ENCODE assay signal across 20 cellular contexts in the genomic region with DNA sequence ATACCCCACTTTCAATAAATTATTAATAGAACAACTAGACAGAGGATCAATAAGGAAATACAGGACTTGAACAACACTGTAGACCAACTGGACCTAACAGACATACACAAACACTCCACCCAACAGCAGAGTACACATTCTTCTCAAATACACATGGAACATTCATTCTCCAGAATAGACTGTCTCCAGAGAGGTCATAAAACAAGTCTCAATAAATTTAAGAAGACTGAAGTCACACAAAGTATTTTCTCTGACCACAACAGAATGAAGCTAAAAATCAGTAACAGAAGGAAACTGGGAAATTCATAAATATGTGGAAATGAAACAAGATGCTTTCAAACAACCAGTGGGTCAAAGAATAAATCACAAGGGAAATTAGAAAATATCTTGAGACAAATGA.
A peak's percentile ranks its signal among the peaks of the same experiment; 100 is the strongest.
DNase-seq lines count a peak whose midpoint lies in the region; ATAC-seq and TF ChIP-seq lines count a peak whose summit lies in the region.
"Had no signal": no experiment of that assay in that cellular context is flagged by ENCODE, and none has a peak within 500 bp of the region (broad histone marks: within the 10 kb centered on the region; RNA-seq: fewer than 3 reads in every experiment).

No MANE protein-coding gene starts in this region.

- H3K4me1 ChIP-seq in colonic mucosa (peaks cover 5% of the 10 kb centered on the region), suprapubic skin (peaks cover 31% of the 10 kb centered on the region)
- H3K4me1 ChIP-seq: parathyroid adenoma had no signal

- H3K27me3 ChIP-seq in colonic mucosa = no peaks in the 10 kb centered on the region
- H3K27me3 ChIP-seq in suprapubic skin = no peaks in the 10 kb centered on the region
- H3K27me3 ChIP-seq: MG63 had no signal

- no peak for DNase-seq in activated CD8-positive, alpha-beta T cell treated with anti-CD3 and anti-CD28 coated beads for 36 hours
- no peak for DNase-seq in activated CD8-positive, alpha-beta T cell treated with anti-CD3 and anti-CD28 coated beads, Interleukin-2, amount 10 ng/mL, durations not matched to agents 7 days and 5 days
- DNase-seq in colonic mucosa = no peak
- peak; percentile 14 for DNase-seq in myocyte (ENCODE audit: low read depth)
- no peak for DNase-seq in suprapubic skin (ENCODE audit: low spot score in 2 of 2)
- DNase-seq in NOMO-1 treated with dmso at 0.1 percent for 144 hours (lab: John Stamatoyannopoulos, UW; ENCODE audit: unreplicated experiment) = no peak
- no peak for DNase-seq in D341Med (ENCODE audit: low spot score)
- DNase-seq: 8988T; activated CD4-positive, alpha-beta T cell treated with anti-CD3 and anti-CD28 coated beads for 36 hours; aorta; C1 segment of cervical spinal cord; GM23248; left ventricle myocardium superior; MG63; NCI-H446; NK-92 treated with Interleukin-12 subunit alpha and Interleukin-12 subunit beta, amount 100 ng/mL, for 24 hours; stimulated activated CD8-positive, alpha-beta memory T cell treated with anti-CD3 and anti-CD28 coated beads, Interleukin-4, amount 100 ng/mL, for 48 hours had no signal

- no peak for TF ChIP-seq CTCF in activated CD8-positive, alpha-beta T cell treated with anti-CD3 and anti-CD28 coated beads for 36 hours (IDR thresholded peaks at IDR 0.05)
- no peak for TF ChIP-seq CTCF in colonic mucosa (IDR thresholded peaks at IDR 0.05)
- no peak for TF ChIP-seq CTCF in suprapubic skin (IDR thresholded peaks at IDR 0.05)

- peaks cover 29% of the 10 kb centered on the region for H3K36me3 Mint-ChIP-seq in activated CD8-positive, alpha-beta T cell treated with anti-CD3 and anti-CD28 coated beads for 36 hours (ENCODE audit: low read depth)
- peaks cover 28% of the 10 kb centered on the region for H3K36me3 Mint-ChIP-seq in activated CD8-positive, alpha-beta T cell treated with anti-CD3 and anti-CD28 coated beads, Interleukin-2, amount 10 ng/mL, durations not matched to agents 7 days and 5 days (ENCODE audit: low read depth)

- H3K9me3 ChIP-seq in colonic mucosa (no peaks in the 10 kb centered on the region), suprapubic skin (no peaks in the 10 kb centered on the region)
- H3K9me3 ChIP-seq: MG63 had no signal

- no peak for TF ChIP-seq EP300 in suprapubic skin (IDR thresholded peaks at IDR 0.05)

- no peak for TF ChIP-seq POLR2A in suprapubic skin (IDR thresholded peaks at IDR 0.05)

- H3K4me3 ChIP-seq in colonic mucosa (no peak overlapping the region), suprapubic skin (no peak overlapping the region)
- H3K4me3 ChIP-seq: GM23248, MG63, smooth muscle cell had no signal

- H3K27ac ChIP-seq in colonic mucosa = peak overlapping the region; percentile 35
- H3K27ac ChIP-seq in suprapubic skin = peak overlapping the region; percentile 61
- H3K27ac ChIP-seq: GM23248, parathyroid adenoma had no signal

- POLR2A ChIA-PET in activated CD8-positive, alpha-beta T cell treated with anti-CD3 and anti-CD28 coated beads for 36 hours (lab: Charles Lee) = interaction anchor here (0.8 kb wide), 1 partner anchor 287 kb away, joined by 3 read pairs; no protein-coding TSS in a partner anchor
- POLR2A ChIA-PET in activated CD8-positive, alpha-beta T cell treated with anti-CD3 and anti-CD28 coated beads, Interleukin-2, amount 10 ng/mL, durations not matched to agents 7 days and 5 days (lab: Charles Lee) = no interaction called here

- CTCF ChIA-PET in activated CD8-positive, alpha-beta T cell treated with anti-CD3 and anti-CD28 coated beads for 36 hours (lab: Charles Lee) = interaction anchor here (1.0 to 1.4 kb wide), 2 partner anchors 16 to 72 kb away, joined by 3 read pairs; no protein-coding TSS in a partner anchor
- CTCF ChIA-PET in activated CD8-positive, alpha-beta T cell treated with anti-CD3 and anti-CD28 coated beads, Interleukin-2, amount 10 ng/mL, durations not matched to agents 7 days and 5 days (lab: Charles Lee) = interaction anchor here (1.4 kb wide), 1 partner anchor 16 kb away, joined by 3 read pairs; no protein-coding TSS in a partner anchor

- H3K36me3 ChIP-seq in colonic mucosa (no peaks in the 10 kb centered on the region), suprapubic skin (peaks cover 16% of the 10 kb centered on the region)
- H3K36me3 ChIP-seq: MG63 had no signal

- H3K9ac ChIP-seq in colonic mucosa (ENCODE audit: low read depth in 2 of 2, low read length in 2 of 2) = no peak overlapping the region
- H3K9ac ChIP-seq: GM23248, parathyroid adenoma had no signal

- H3K27me3 Mint-ChIP-seq in activated CD8-positive, alpha-beta T cell treated with anti-CD3 and anti-CD28 coated beads for 36 hours = no peaks in the 10 kb centered on the region
- H3K27me3 Mint-ChIP-seq in activated CD8-positive, alpha-beta T cell treated with anti-CD3 and anti-CD28 coated beads, Interleukin-2, amount 10 ng/mL, durations not matched to agents 7 days and 5 days (ENCODE audit: low read depth) = no peaks in the 10 kb centered on the region
- H3K27me3 Mint-ChIP-seq: activated CD4-positive, alpha-beta T cell treated with anti-CD3 and anti-CD28 coated beads for 36 hours had no signal

- no peaks in the 10 kb centered on the region for H3K9me3 Mint-ChIP-seq in activated CD8-positive, alpha-beta T cell treated with anti-CD3 and anti-CD28 coated beads for 36 hours
- H3K9me3 Mint-ChIP-seq in activated CD8-positive, alpha-beta T cell treated with anti-CD3 and anti-CD28 coated beads, Interleukin-2, amount 10 ng/mL, durations not matched to agents 7 days and 5 days (ENCODE audit: insufficient read depth) = no peaks in the 10 kb centered on the region

- no peak overlapping the region for H3K4me3 Mint-ChIP-seq in activated CD8-positive, alpha-beta T cell treated with anti-CD3 and anti-CD28 coated beads for 36 hours
- no peak overlapping the region for H3K4me3 Mint-ChIP-seq in activated CD8-positive, alpha-beta T cell treated with anti-CD3 and anti-CD28 coated beads, Interleukin-2, amount 10 ng/mL, durations not matched to agents 7 days and 5 days
- H3K4me3 Mint-ChIP-seq: activated CD4-positive, alpha-beta T cell treated with anti-CD3 and anti-CD28 coated beads for 36 hours had no signal

- no peak for ATAC-seq in activated CD8-positive, alpha-beta T cell treated with anti-CD3 and anti-CD28 coated beads for 36 hours
- no peak for ATAC-seq in activated CD8-positive, alpha-beta T cell treated with anti-CD3 and anti-CD28 coated beads, Interleukin-2, amount 10 ng/mL, durations not matched to agents 7 days and 5 days
- ATAC-seq in HG02610 (IDR thresholded peaks at IDR 0.05; ENCODE audit: unreplicated experiment) = no peak
- ATAC-seq: activated CD4-positive, alpha-beta T cell treated with anti-CD3 and anti-CD28 coated beads for 36 hours; left ventricle myocardium superior had no signal

- H3K27ac Mint-ChIP-seq in activated CD8-positive, alpha-beta T cell treated with anti-CD3 and anti-CD28 coated beads for 36 hours = peak overlapping the region; percentile 20
- H3K27ac Mint-ChIP-seq in activated CD8-positive, alpha-beta T cell treated with anti-CD3 and anti-CD28 coated beads, Interleukin-2, amount 10 ng/mL, durations not matched to agents 7 days and 5 days = no peak overlapping the region

- intact Hi-C loops in activated CD8-positive, alpha-beta T cell treated with anti-CD3 and anti-CD28 coated beads for 36 hours (cut with micrococcal nuclease) = no loop called here
- intact Hi-C loops in colonic mucosa (cut with DNase I) = no loop called here

- H3K4me1 Mint-ChIP-seq in activated CD8-positive, alpha-beta T cell treated with anti-CD3 and anti-CD28 coated beads for 36 hours (ENCODE audit: low read depth) = peaks cover 6% of the 10 kb centered on the region
- H3K4me1 Mint-ChIP-seq in activated CD8-positive, alpha-beta T cell treated with anti-CD3 and anti-CD28 coated beads, Interleukin-2, amount 10 ng/mL, durations not matched to agents 7 days and 5 days (ENCODE audit: low read depth) = no peaks in the 10 kb centered on the region
